Comparison of ENCODE assay signal across 32 cellular contexts in the genomic region with DNA sequence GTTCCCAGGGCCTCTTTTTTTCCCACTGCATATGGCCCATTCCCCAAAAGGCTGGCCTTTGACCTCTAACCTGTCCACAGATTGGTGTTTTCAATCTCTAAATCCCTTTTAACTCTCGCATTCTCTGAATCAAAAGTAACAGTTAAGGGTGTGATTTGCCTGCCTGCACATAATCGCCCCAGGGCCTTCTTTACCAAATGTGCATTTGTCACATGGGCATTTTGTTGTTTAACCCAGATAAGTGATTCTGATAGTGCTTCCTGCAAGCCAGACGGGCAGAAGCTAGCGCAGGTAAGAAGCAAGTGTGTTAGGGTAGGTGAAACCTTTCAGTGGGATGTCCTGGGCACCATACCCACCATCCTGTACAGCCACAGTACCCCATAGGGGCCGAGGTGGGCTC. TPM values are rescaled to one million over a fixed set of nuclear protein-coding genes. Genes with fewer than 3 reads are reported as not detected.
"Had no signal": no experiment of that assay in that cellular context is flagged by ENCODE, and none has a peak within 500 bp of the region (broad histone marks: within the 10 kb centered on the region; RNA-seq: fewer than 3 reads in every experiment).

No MANE protein-coding gene starts in this region.

- DNase-seq: activated B cell treated with CpG ODN at 0.5 μM for 24 hours; activated CD4-positive, alpha-beta memory T cell treated with anti-CD3 and anti-CD28 coated beads for 36 hours; activated CD4-positive, alpha-beta T cell treated with anti-CD3 and anti-CD28 coated beads for 4 hours; activated CD4-positive, alpha-beta T cell treated with anti-CD3 and anti-CD28 coated beads, Interleukin-2, amount 50 U/mL, for 1 hour; activated CD4-positive, CD25-positive, alpha-beta regulatory T cell treated with anti-CD3 and anti-CD28 coated beads, Interleukin-2, amount 50 U/mL, for 72 hours; activated CD8-positive, alpha-beta memory T cell treated with anti-CD3 and anti-CD28 coated beads, Interleukin-2, amount 50 U/mL, for 4 hours; activated gamma-delta T cell treated with Interleukin-2 at 50 U/mL for 16 hours; activated naive CD4-positive, alpha-beta T cell treated with anti-CD3 and anti-CD28 coated beads, Interleukin-2, amount 10 ng/mL, durations not matched to agents 7 days and 5 days; activated naive CD8-positive, alpha-beta T cell treated with anti-CD3 and anti-CD28 coated beads for 36 hours; activated T-cell treated with anti-CD3 and anti-CD28 coated beads for 4 hours; activated T-cell treated with anti-CD3 and anti-CD28 coated beads, Interleukin-2, amount 50 U/mL, for 4 hours; amniotic stem cell; MM.1S; MV-4-11; NCI-H1092; NCI-H1436 treated with DMSO at 0.1 percent for 48 hours; NCI-H1694 treated with DMSO at 0.1 percent for 48 hours; NCI-H2029; NCI-H2171; NCI-H510A; NCI-H526; NCI-H748 treated with DMSO at 0.1 percent for 48 hours; NK-92 treated with Interleukin-12 subunit alpha and Interleukin-12 subunit beta, amount 100 ng/mL, for 24 hours; Right ventricle myocardium superior; SW 1271 had no signal

- H2AFZ ChIP-seq: PC-9 had no signal

- H3K9me3 ChIP-seq: ascending aorta had no signal

- H3K27me3 ChIP-seq: ascending aorta, cardiac muscle cell had no signal

- H3K36me3 ChIP-seq: ascending aorta, cardiac muscle cell had no signal

- H3K4me2 ChIP-seq: KMS-11 had no signal

- H3K4me3 ChIP-seq: ascending aorta, cardiac muscle cell, PC-9 had no signal

- H3K27ac ChIP-seq: ascending aorta, cardiac muscle cell, KMS-11, PC-9, RWPE1, VCaP had no signal

- H3K9ac ChIP-seq: KMS-11 had no signal

- H3K4me1 ChIP-seq: ascending aorta had no signal

RNA-seq across cellular contexts. Expression of a gene that starts 49.4 kb away (rescaled TPM):
- total RNA-seq: LHCN-M2 had no signal
